In the genomic region with DNA sequence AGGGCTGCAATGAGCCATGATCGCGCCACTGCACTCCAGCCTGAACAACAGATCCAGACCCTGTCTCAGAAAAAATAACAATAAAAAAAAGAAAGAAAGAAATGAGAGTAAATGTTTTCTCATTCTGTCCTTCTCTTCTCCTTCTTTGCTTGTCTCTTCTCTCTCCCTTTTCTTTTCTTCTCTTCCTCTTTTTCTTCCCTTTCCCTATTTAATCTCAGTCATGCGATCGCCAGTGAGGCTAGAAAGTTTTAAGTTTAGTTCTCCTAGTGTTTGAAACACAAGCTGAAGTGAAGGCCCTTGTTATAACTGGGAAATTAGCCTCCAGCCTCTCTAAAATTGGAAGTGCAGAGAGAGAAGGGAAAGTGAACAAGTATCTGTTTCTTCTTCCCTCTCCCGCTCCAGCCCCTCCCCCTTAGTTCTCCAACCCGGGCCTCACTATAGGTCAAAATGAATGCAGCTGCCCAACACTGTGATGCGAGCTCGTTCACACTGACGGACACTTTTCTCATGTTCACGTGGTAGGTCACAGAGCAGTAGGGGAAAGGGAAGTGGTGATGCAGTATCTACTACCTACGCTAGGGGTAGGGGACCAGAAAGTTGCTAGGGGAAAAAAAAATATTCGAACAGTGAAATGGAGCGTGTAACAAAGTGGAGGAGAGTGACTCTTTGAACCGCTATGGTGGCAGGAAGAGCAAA, we compare ENCODE assay signal across 8 cellular contexts. TPM values are rescaled to one million over a fixed set of nuclear protein-coding genes. Genes with fewer than 3 reads are reported as not detected.
DNase-seq lines count a peak whose midpoint lies in the region; ATAC-seq and TF ChIP-seq lines count a peak whose summit lies in the region.

No MANE protein-coding gene starts in this region.

- H3K9me3 Mint-ChIP-seq in memory B cell, result no peaks in the 10 kb centered on the region
- H3K9me3 Mint-ChIP-seq in type B pancreatic cell, result peaks cover 4% of the 10 kb centered on the region

- H3K4me1 Mint-ChIP-seq in memory B cell, result peaks cover 12% of the 10 kb centered on the region
- H3K4me1 Mint-ChIP-seq in type B pancreatic cell (ENCODE audit: unreplicated experiment), result peaks cover 8% of the 10 kb centered on the region

- H3F3A ChIP-seq in SU-DHL-6 (ENCODE audit: insufficient read depth), result no peaks in the 10 kb centered on the region

- ATAC-seq in GM19328 (IDR thresholded peaks at IDR 0.05; ENCODE audit: unreplicated experiment), result peak; percentile 96
- peak; percentile 100 for ATAC-seq in HG03280 (IDR thresholded peaks at IDR 0.05; ENCODE audit: unreplicated experiment)
- ATAC-seq in memory B cell (ENCODE audit: low read depth), result peak; percentile 89

- H3K9me3 ChIP-seq in SU-DHL-6 (ENCODE audit: insufficient read depth, low read length), result no peaks in the 10 kb centered on the region

- no peaks in the 10 kb centered on the region for H4K20me1 ChIP-seq in SU-DHL-6 (ENCODE audit: low read depth, low read length)

- peak overlapping the region; percentile 86 for H2AFZ ChIP-seq in SU-DHL-6 (ENCODE audit: low read depth, low read length, severe bottlenecking)

- H3K27me3 Mint-ChIP-seq in memory B cell (no peaks in the 10 kb centered on the region), type B pancreatic cell (no peaks in the 10 kb centered on the region)

- H3K27ac Mint-ChIP-seq in memory B cell (peak overlapping the region; percentile 96), type B pancreatic cell (peak overlapping the region; percentile 52)

- TF ChIP-seq CTCF in SU-DHL-6 (IDR thresholded peaks at IDR 0.05; ENCODE audit: insufficient read depth, low read length, poor library complexity, severe bottlenecking) (no peak), cardiac fibroblast (IDR thresholded peaks at IDR 0.05; ENCODE audit: low read depth, low read length) (peak; percentile 14), type B pancreatic cell (conservative IDR thresholded peaks at IDR 0.05) (peak; percentile 72)

- peak overlapping the region; percentile 12 for H3K4me3 ChIP-seq in SU-DHL-6 (ENCODE audit: insufficient read depth, low read length, poor library complexity, severe bottlenecking)
- H3K4me3 ChIP-seq in cardiac fibroblast (replicated peaks in 1 of 2; ENCODE audit: low read depth in 2 of 2, low read length in 2 of 2), result no peak overlapping the region

- H3K9ac ChIP-seq in SU-DHL-6 (ENCODE audit: low read length), result peak overlapping the region; percentile 25; the same call in 1 of the 2 replicates

- no peaks in the 10 kb centered on the region for H3K36me3 Mint-ChIP-seq in memory B cell
- no peaks in the 10 kb centered on the region for H3K36me3 Mint-ChIP-seq in type B pancreatic cell

- H3K27ac ChIP-seq in SU-DHL-6 (ENCODE audit: low read depth, low read length), result no peak overlapping the region

- H3K4me2 ChIP-seq in SU-DHL-6 (ENCODE audit: low read depth, low read length, poor library complexity, severe bottlenecking), result peak overlapping the region; percentile 65

- no peaks in the 10 kb centered on the region for H3K27me3 ChIP-seq in SU-DHL-6 (ENCODE audit: low read length)

- H3K9me2 ChIP-seq in SU-DHL-6 (replicated peaks; ENCODE audit: insufficient read depth, low read length), result no peaks in the 10 kb centered on the region

- DNase-seq in CD1c-positive myeloid dendritic cell (ENCODE audit: extremely low spot score) (peak; percentile 93), cardiac fibroblast (ENCODE audit: low read depth in 2 of 2) (peak in 1 of 2 donors; percentile 26), memory B cell (ENCODE audit: low spot score in 2 of 2) (peak; percentile 45 to 69), type B pancreatic cell (ENCODE audit: extremely low spot score, unreplicated experiment) (no peak), NCI-H69 (lab: John Stamatoyannopoulos, UW) (no peak)

- no peaks in the 10 kb centered on the region for H3K36me3 ChIP-seq in SU-DHL-6 (ENCODE audit: low read length)

- no peaks in the 10 kb centered on the region for H3K79me2 ChIP-seq in SU-DHL-6 (ENCODE audit: insufficient read depth, low read length)

- H3K4me3 Mint-ChIP-seq in memory B cell, result peak overlapping the region; percentile 78
- H3K4me3 Mint-ChIP-seq in type B pancreatic cell, result peak overlapping the region; percentile 55

RNA-seq across cellular contexts. Expression of gene TSC22D2, which starts 23.4 kb away (rescaled TPM):
- total RNA-seq in type B pancreatic cell (ENCODE audit: low replicate concordance), result 64.4 and 106 TPM in 2 replicates

Comparison
In these comparisons a context has a peak if more than half of its experiments do, and no peak if none do; other contexts are left out.
1. DNase-seq: peak in CD1c-positive myeloid dendritic cell (single experiment) and memory B cell (2 of 2); none in type B pancreatic cell (single experiment) and NCI-H69 (single experiment).
2. Peak in every context shown above with its lines, with median percentiles within 50 percentile points of each other: ATAC-seq.